15 cellular contexts compared by ENCODE assay signal in genomic region chr13:49376121-49376520, GRCh38.
DNase-seq lines count a peak whose midpoint lies in the region; ATAC-seq and TF ChIP-seq lines count a peak whose summit lies in the region.
"Had no signal": no experiment of that assay in that cellular context is flagged by ENCODE, and none has a peak within 500 bp of the region (broad histone marks: within the 10 kb centered on the region; RNA-seq: fewer than 3 reads in every experiment).

No MANE protein-coding gene starts in this region.

- DNase-seq in cardiac muscle cell (ENCODE audit: low read depth in 1 of 2, low spot score in 1 of 2) = no peak
- DNase-seq in heart left ventricle = no peak
- no peak for DNase-seq in OCI-LY7 (ENCODE audit: low spot score)
- DNase-seq in epithelial cell of esophagus (ENCODE audit: low read depth) = peak; percentile 67
- DNase-seq in activated gamma-delta T cell treated with Interleukin-2 at 50 U/mL for 16 hours = no peak
- DNase-seq: 8988T; ACHN; C1 segment of cervical spinal cord; CD4-positive, alpha-beta T cell; DMS79; GM23248 had no signal

- H4K20me1 ChIP-seq in OCI-LY7 (ENCODE audit: insufficient read depth, low read length) = no peaks in the 10 kb centered on the region

- H3K4me3 ChIP-seq in cardiac muscle cell (no peak overlapping the region), heart left ventricle (no peak overlapping the region), OCI-LY7 (ENCODE audit: low read depth, low read length, poor library complexity, severe bottlenecking) (no peak overlapping the region), epithelial cell of esophagus (ENCODE audit: low read length) (no peak overlapping the region)
- H3K4me3 ChIP-seq: GM12878, GM23248 had no signal

- peaks cover 41% of the 10 kb centered on the region for H3K4me1 ChIP-seq in cardiac muscle cell (ENCODE audit: low read depth)
- peaks cover 0 to 5% (median 0%) of the 10 kb centered on the region in 12 donors for H3K4me1 ChIP-seq in heart left ventricle
- H3K4me1 ChIP-seq in OCI-LY7 (ENCODE audit: insufficient read depth, low read length, poor library complexity, severe bottlenecking) = peaks cover 57% of the 10 kb centered on the region

- no peak for TF ChIP-seq POLR2A in heart left ventricle (IDR thresholded peaks at IDR 0.05)

- BruUV-seq in OCI-LY7 (replicated peaks; lab: Mats Ljungman, UMichigan) = TSS peak; percentile 33

- H3K4me2 ChIP-seq in OCI-LY7 (ENCODE audit: low read length) = peak overlapping the region; percentile 34

- intact Hi-C loops in heart left ventricle (cut with DNase I) (no loop called here), OCI-LY7 (cut with micrococcal nuclease; ENCODE audit: unreplicated experiment) (no loop called here)

- H3K27me3 ChIP-seq in cardiac muscle cell (no peaks in the 10 kb centered on the region), heart left ventricle (no peaks in the 10 kb centered on the region)

- WGBS in heart left ventricle, 4 donors = 63 to 76% (median 70%) methylated on average over 3 of the region's 3 CpGs

- H3K27ac ChIP-seq in cardiac muscle cell = peak overlapping the region; percentile 70
- H3K27ac ChIP-seq in heart left ventricle = no peak overlapping the region
- H3K27ac ChIP-seq in OCI-LY7 (ENCODE audit: low read depth, low read length, poor library complexity, severe bottlenecking) = peak overlapping the region; percentile 98
- H3K27ac ChIP-seq: GM23248 had no signal

- ATAC-seq in heart left ventricle (no peak), HG03432 (IDR thresholded peaks at IDR 0.05; ENCODE audit: unreplicated experiment) (no peak), HG03354 (IDR thresholded peaks at IDR 0.05; ENCODE audit: poor library complexity, severe bottlenecking, unreplicated experiment) (no peak)
- ATAC-seq: GM12878, HCT116 had no signal

- peaks cover 11% of the 10 kb centered on the region; the same call in 1 of the 2 replicates for H3K79me2 ChIP-seq in OCI-LY7 (ENCODE audit: insufficient read depth, low read depth, low read length)

- POLR2A ChIA-PET in OCI-LY7 (lab: Charles Lee) = interaction anchor here (0.6 to 10.8 kb wide), 13 partner anchors 8 to 470 kb away, joined by 3 to 139 read pairs (median 11); partner anchors contain the start of genes CAB39L and SETDB2

- CTCF ChIA-PET in OCI-LY7 (lab: Charles Lee; ENCODE audit: unreplicated experiment) = interaction anchor here (1.1 kb wide), 1 partner anchor 9 kb away, joined by 4 read pairs; no protein-coding TSS in a partner anchor

- no peaks in the 10 kb centered on the region for H3K9me2 ChIP-seq in OCI-LY7 (ENCODE audit: insufficient read depth, low read length)

- no peaks in the 10 kb centered on the region for H3K36me3 ChIP-seq in cardiac muscle cell
- peaks cover 0 to 21% (median 3%) of the 10 kb centered on the region in 9 donors for H3K36me3 ChIP-seq in heart left ventricle
- H3K36me3 ChIP-seq in OCI-LY7 (ENCODE audit: insufficient read depth, low read length) = peaks cover 23% of the 10 kb centered on the region

- H3K9me3 ChIP-seq in cardiac muscle cell (ENCODE audit: low read depth) (no peaks in the 10 kb centered on the region), heart left ventricle (no peaks in the 10 kb centered on the region), OCI-LY7 (ENCODE audit: low read length) (peaks cover 4% of the 10 kb centered on the region; the same call in 1 of the 2 replicates)

- H2AFZ ChIP-seq in OCI-LY7 (ENCODE audit: low read length) = peak overlapping the region; percentile 33
- H2AFZ ChIP-seq: GM23248 had no signal

- TF ChIP-seq CTCF in cardiac muscle cell (IDR thresholded peaks at IDR 0.05; ENCODE audit: low read depth, low read length) (no peak), heart left ventricle (IDR thresholded peaks at IDR 0.05) (no peak), OCI-LY7 (conservative IDR thresholded peaks at IDR 0.05; ENCODE audit: low read length) (no peak), epithelial cell of esophagus (IDR thresholded peaks at IDR 0.05; ENCODE audit: insufficient read depth, low read depth, low read length, missing control alignments) (no peak)

Comparison
In these comparisons a context has a peak if more than half of its experiments do, and no peak if none do; other contexts are left out.
1. H3K27ac ChIP-seq: peak in cardiac muscle cell (single experiment) and OCI-LY7 (single experiment); none in heart left ventricle (0 of 12).